ENCODE assay signal across 16 cellular contexts in genomic region chr5:139733289-139733688, GRCh38.
DNase-seq lines count a peak whose midpoint lies in the region; ATAC-seq lines count a peak whose summit lies in the region.
"Had no signal": no experiment of that assay in that cellular context is flagged by ENCODE, and none has a peak within 500 bp of the region (broad histone marks: within the 10 kb centered on the region; RNA-seq: fewer than 3 reads in every experiment).

No MANE protein-coding gene starts in this region.

- peak overlapping the region; percentile 55; the same call in 1 of the 2 replicates for H3K9ac ChIP-seq in HUES64 (ENCODE audit: low read depth, low read length)
- H3K9ac ChIP-seq in mucosa of stomach (ENCODE audit: low read length), result peak overlapping the region; percentile 50
- H3K9ac ChIP-seq: KMS-11 had no signal

- H3K27me3 ChIP-seq in HUES64 (ENCODE audit: insufficient read depth, low read length) (no peaks in the 10 kb centered on the region), mucosa of stomach (ENCODE audit: control insufficient read depth, insufficient read depth, low read length) (no peaks in the 10 kb centered on the region)
- H3K27me3 ChIP-seq: heart right ventricle had no signal

- no peaks in the 10 kb centered on the region for H3K9me3 ChIP-seq in HUES64 (ENCODE audit: insufficient read depth, low read depth, low read length)
- no peaks in the 10 kb centered on the region for H3K9me3 ChIP-seq in mucosa of stomach (ENCODE audit: control insufficient read depth, low read length)
- H3K9me3 ChIP-seq: heart right ventricle had no signal

- ATAC-seq in HG03108 (IDR thresholded peaks at IDR 0.05; ENCODE audit: unreplicated experiment) (no peak), GM18867 (IDR thresholded peaks at IDR 0.05; ENCODE audit: unreplicated experiment) (no peak)

- H3K36me3 ChIP-seq in HUES64 (ENCODE audit: insufficient read depth, low read length) (no peaks in the 10 kb centered on the region), mucosa of stomach (ENCODE audit: control insufficient read depth, insufficient read depth, low read length) (no peaks in the 10 kb centered on the region)
- H3K36me3 ChIP-seq: heart right ventricle had no signal

- H3K27ac ChIP-seq in HUES64 (ENCODE audit: low read depth, low read length) (no peak overlapping the region), caudate nucleus (ENCODE audit: low read depth, low read length) (peak overlapping the region; percentile 100), substantia nigra (ENCODE audit: low read depth, low read length, poor library complexity, severe bottlenecking) (peak overlapping the region; percentile 100)
- H3K27ac ChIP-seq: heart right ventricle, KMS-11 had no signal

- WGBS in HUES64, result 96% methylated on average over 4 of the region's 4 CpGs

- H3K4me1 ChIP-seq in HUES64 (ENCODE audit: insufficient read depth, low read length), result no peaks in the 10 kb centered on the region
- peaks cover 18% of the 10 kb centered on the region for H3K4me1 ChIP-seq in mucosa of stomach (ENCODE audit: control insufficient read depth, insufficient read depth, low read length)
- H3K4me1 ChIP-seq: heart right ventricle had no signal

- no peak overlapping the region for H3K4me3 ChIP-seq in HUES64 (ENCODE audit: low read length)
- no peak overlapping the region for H3K4me3 ChIP-seq in mucosa of stomach (ENCODE audit: low read length)
- H3K4me3 ChIP-seq: heart right ventricle had no signal

- DNase-seq in caudate nucleus (lab: John Stamatoyannopoulos, UW) (no peak), substantia nigra (lab: John Stamatoyannopoulos, UW) (peak in 1 of 49 donors; percentile 68), kidney glomerular epithelial cell (lab: John Stamatoyannopoulos, UW) (no peak)
- DNase-seq: activated naive CD4-positive, alpha-beta T cell; activated T-cell treated with anti-CD3 and anti-CD28 coated beads, Interleukin-2, amount 50 U/mL, for 1 hour; CD4-positive, alpha-beta T cell; heart right ventricle; immature natural killer cell; left ventricle myocardium superior; RPMI8226; stimulated activated CD4-positive, alpha-beta T cell treated with anti-CD3 and anti-CD28 coated beads, Interleukin-4, amount 100 ng/mL, for 4 hours had no signal
